ENCODE assay signal across 1 cellular context in the genomic region with DNA sequence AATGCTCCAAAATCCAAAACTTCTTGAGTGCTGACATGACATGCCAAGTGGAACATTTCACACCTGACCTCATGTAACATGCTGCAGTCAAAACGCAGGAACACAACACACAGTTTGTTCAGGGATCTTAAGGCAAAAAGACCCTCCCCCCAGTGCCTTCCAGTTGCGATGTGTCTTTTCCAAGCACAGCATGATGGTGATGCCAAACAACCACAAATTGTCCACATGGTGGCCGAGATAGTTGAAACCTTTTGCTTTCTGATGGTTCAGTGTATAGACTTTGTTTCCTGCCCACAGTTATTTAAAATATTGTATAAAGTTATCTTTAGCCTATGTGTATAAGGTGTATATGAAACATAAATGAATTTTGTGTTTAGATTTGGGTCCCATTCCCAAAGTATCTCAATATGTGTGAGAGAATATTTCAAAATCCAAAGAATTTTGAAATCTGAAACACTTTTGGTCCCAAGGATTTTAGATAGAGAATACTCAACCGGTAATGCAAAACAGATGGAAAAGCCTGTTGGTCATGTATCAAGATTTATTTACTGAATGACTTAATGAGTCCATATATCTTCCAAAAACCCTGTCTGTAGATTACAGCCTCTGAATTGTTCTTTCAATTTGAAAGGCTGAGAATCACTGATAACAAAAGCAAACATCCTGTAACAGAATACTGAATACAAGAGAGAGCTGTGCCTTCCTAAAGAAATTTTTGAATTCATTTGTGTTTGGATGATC.
A peak's percentile ranks its signal among the peaks of the same experiment; 100 is the strongest.
TF ChIP-seq lines count a peak whose summit lies in the region.

No MANE protein-coding gene starts in this region.

TF ChIP-seq in HEK293, 187 proteins besides CTCF, POLR2A, EP300 and RAD21 (continued from another document and continues in another):
- peak; percentile 97 for TF ChIP-seq ZXDB (tag by site-specific recombination; IDR thresholded peaks at IDR 0.05)
- TF ChIP-seq EGR2 (tag by site-specific recombination; IDR thresholded peaks at IDR 0.05; ENCODE audit: low read depth): no peak
- TF ChIP-seq ZNF24 (tag by site-specific recombination; IDR thresholded peaks at IDR 0.05): peak; percentile 83; the same call in 1 of the 2 replicates
- peak; percentile 99 for TF ChIP-seq ZNF843 (tag by site-specific recombination; IDR thresholded peaks at IDR 0.05)
- no peak for TF ChIP-seq ZNF621 (tag by site-specific recombination; IDR thresholded peaks at IDR 0.05)
- TF ChIP-seq, protein P1, sequence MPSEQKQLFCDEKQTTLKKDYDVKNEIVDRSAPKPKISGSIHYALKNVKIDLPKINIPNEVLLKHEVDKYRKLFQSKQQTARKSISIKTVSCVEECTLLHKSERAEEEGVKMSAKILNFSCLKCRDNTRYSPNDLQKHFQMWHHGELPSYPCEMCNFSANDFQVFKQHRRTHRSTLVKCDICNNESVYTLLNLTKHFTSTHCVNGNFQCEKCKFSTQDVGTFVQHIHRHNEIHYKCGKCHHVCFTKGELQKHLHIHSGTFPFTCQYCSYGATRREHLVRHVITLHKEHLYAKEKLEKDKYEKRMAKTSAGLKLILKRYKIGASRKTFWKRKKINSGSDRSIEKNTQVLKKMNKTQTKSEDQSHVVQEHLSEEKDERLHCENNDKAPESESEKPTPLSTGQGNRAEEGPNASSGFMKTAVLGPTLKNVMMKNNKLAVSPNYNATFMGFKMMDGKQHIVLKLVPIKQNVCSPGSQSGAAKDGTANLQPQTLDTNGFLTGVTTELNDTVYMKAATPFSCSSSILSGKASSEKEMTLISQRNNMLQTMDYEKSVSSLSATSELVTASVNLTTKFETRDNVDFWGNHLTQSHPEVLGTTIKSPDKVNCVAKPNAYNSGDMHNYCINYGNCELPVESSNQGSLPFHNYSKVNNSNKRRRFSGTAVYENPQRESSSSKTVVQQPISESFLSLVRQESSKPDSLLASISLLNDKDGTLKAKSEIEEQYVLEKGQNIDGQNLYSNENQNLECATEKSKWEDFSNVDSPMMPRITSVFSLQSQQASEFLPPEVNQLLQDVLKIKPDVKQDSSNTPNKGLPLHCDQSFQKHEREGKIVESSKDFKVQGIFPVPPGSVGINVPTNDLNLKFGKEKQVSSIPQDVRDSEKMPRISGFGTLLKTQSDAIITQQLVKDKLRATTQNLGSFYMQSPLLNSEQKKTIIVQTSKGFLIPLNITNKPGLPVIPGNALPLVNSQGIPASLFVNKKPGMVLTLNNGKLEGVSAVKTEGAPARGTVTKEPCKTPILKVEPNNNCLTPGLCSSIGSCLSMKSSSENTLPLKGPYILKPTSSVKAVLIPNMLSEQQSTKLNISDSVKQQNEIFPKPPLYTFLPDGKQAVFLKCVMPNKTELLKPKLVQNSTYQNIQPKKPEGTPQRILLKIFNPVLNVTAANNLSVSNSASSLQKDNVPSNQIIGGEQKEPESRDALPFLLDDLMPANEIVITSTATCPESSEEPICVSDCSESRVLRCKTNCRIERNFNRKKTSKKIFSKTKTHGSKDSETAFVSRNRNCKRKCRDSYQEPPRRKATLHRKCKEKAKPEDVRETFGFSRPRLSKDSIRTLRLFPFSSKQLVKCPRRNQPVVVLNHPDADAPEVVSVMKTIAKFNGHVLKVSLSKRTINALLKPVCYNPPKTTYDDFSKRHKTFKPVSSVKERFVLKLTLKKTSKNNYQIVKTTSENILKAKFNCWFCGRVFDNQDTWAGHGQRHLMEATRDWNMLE (tag by site-specific recombination; conservative IDR thresholded peaks at IDR 0.05; ENCODE audit: low read depth): no peak
- no peak for TF ChIP-seq ZNF530 (tag by site-specific recombination; IDR thresholded peaks at IDR 0.05; ENCODE audit: low read depth)
- TF ChIP-seq, protein P2, sequence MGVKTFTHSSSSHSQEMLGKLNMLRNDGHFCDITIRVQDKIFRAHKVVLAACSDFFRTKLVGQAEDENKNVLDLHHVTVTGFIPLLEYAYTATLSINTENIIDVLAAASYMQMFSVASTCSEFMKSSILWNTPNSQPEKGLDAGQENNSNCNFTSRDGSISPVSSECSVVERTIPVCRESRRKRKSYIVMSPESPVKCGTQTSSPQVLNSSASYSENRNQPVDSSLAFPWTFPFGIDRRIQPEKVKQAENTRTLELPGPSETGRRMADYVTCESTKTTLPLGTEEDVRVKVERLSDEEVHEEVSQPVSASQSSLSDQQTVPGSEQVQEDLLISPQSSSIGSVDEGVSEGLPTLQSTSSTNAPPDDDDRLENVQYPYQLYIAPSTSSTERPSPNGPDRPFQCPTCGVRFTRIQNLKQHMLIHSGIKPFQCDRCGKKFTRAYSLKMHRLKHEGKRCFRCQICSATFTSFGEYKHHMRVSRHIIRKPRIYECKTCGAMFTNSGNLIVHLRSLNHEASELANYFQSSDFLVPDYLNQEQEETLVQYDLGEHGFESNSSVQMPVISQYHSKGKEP (tag by site-specific recombination; IDR thresholded peaks at IDR 0.05): peak; percentile 82
- TF ChIP-seq ZNF626 (tag by site-specific recombination; IDR thresholded peaks at IDR 0.05): no peak
- TF ChIP-seq SCRT1 (tag by site-specific recombination; IDR thresholded peaks at IDR 0.05; ENCODE audit: borderline replicate concordance): peak; percentile 96
- no peak for TF ChIP-seq ZNF423 (tag by site-specific recombination; IDR thresholded peaks at IDR 0.05)
- TF ChIP-seq, protein P3, sequence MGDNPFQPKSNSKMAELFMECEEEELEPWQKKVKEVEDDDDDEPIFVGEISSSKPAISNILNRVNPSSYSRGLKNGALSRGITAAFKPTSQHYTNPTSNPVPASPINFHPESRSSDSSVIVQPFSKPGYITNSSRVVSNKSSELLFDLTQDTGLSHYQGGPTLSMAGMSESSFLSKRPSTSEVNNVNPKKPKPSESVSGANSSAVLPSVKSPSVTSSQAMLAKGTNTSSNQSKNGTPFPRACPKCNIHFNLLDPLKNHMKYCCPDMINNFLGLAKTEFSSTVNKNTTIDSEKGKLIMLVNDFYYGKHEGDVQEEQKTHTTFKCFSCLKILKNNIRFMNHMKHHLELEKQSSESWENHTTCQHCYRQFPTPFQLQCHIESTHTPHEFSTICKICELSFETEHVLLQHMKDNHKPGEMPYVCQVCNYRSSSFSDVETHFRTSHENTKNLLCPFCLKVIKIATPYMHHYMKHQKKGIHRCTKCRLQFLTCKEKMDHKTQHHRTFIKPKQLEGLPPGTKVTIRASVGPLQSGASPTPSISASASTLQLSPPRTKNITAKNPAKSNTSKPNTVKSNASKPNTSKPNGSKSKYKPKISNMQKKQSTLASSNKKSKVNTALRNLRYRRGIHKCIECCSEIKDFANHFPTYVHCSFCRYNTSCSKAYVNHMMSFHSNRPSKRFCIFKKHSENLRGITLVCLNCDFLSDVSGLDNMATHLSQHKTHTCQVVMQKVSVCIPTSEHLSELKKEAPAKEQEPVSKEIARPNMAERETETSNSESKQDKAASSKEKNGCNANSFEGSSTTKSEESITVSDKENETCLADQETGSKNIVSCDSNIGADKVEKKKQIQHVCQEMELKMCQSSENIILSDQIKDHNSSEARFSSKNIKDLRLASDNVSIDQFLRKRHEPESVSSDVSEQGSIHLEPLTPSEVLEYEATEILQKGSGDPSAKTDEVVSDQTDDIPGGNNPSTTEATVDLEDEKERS (tag by site-specific recombination; IDR thresholded peaks at IDR 0.05): no peak
- peak; percentile 50 for TF ChIP-seq SP2 (tag by site-specific recombination; IDR thresholded peaks at IDR 0.05)
- TF ChIP-seq ZNF768 (tag by site-specific recombination; IDR thresholded peaks at IDR 0.05): no peak
- peak; percentile 98 for TF ChIP-seq OSR2 (tag by site-specific recombination; IDR thresholded peaks at IDR 0.05)
- TF ChIP-seq, protein P4, sequence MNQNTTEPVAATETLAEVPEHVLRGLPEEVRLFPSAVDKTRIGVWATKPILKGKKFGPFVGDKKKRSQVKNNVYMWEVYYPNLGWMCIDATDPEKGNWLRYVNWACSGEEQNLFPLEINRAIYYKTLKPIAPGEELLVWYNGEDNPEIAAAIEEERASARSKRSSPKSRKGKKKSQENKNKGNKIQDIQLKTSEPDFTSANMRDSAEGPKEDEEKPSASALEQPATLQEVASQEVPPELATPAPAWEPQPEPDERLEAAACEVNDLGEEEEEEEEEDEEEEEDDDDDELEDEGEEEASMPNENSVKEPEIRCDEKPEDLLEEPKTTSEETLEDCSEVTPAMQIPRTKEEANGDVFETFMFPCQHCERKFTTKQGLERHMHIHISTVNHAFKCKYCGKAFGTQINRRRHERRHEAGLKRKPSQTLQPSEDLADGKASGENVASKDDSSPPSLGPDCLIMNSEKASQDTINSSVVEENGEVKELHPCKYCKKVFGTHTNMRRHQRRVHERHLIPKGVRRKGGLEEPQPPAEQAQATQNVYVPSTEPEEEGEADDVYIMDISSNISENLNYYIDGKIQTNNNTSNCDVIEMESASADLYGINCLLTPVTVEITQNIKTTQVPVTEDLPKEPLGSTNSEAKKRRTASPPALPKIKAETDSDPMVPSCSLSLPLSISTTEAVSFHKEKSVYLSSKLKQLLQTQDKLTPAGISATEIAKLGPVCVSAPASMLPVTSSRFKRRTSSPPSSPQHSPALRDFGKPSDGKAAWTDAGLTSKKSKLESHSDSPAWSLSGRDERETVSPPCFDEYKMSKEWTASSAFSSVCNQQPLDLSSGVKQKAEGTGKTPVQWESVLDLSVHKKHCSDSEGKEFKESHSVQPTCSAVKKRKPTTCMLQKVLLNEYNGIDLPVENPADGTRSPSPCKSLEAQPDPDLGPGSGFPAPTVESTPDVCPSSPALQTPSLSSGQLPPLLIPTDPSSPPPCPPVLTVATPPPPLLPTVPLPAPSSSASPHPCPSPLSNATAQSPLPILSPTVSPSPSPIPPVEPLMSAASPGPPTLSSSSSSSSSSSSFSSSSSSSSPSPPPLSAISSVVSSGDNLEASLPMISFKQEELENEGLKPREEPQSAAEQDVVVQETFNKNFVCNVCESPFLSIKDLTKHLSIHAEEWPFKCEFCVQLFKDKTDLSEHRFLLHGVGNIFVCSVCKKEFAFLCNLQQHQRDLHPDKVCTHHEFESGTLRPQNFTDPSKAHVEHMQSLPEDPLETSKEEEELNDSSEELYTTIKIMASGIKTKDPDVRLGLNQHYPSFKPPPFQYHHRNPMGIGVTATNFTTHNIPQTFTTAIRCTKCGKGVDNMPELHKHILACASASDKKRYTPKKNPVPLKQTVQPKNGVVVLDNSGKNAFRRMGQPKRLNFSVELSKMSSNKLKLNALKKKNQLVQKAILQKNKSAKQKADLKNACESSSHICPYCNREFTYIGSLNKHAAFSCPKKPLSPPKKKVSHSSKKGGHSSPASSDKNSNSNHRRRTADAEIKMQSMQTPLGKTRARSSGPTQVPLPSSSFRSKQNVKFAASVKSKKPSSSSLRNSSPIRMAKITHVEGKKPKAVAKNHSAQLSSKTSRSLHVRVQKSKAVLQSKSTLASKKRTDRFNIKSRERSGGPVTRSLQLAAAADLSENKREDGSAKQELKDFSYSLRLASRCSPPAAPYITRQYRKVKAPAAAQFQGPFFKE (tag by site-specific recombination; IDR thresholded peaks at IDR 0.05; ENCODE audit: borderline replicate concordance): no peak
- peak; percentile 90 for TF ChIP-seq BCL11B (tag by site-specific recombination; IDR thresholded peaks at IDR 0.05; ENCODE audit: low read depth)
- no peak for TF ChIP-seq HOXA7 (CRISPR knock-in tag; IDR thresholded peaks at IDR 0.05; ENCODE audit: borderline replicate concordance)
- TF ChIP-seq, protein P5, sequence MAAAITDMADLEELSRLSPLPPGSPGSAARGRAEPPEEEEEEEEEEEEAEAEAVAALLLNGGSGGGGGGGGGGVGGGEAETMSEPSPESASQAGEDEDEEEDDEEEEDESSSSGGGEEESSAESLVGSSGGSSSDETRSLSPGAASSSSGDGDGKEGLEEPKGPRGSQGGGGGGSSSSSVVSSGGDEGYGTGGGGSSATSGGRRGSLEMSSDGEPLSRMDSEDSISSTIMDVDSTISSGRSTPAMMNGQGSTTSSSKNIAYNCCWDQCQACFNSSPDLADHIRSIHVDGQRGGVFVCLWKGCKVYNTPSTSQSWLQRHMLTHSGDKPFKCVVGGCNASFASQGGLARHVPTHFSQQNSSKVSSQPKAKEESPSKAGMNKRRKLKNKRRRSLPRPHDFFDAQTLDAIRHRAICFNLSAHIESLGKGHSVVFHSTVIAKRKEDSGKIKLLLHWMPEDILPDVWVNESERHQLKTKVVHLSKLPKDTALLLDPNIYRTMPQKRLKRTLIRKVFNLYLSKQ (tag by site-specific recombination; IDR thresholded peaks at IDR 0.05; ENCODE audit: borderline replicate concordance): peak; percentile 10; the same call in 1 of the 2 replicates
- TF ChIP-seq ZNF311 (tag by site-specific recombination; IDR thresholded peaks at IDR 0.05; ENCODE audit: borderline replicate concordance): no peak
- no peak for TF ChIP-seq ZNF121 (tag by site-specific recombination; IDR thresholded peaks at IDR 0.05)
- peak; percentile 99 for TF ChIP-seq GFI1B (tag by site-specific recombination; IDR thresholded peaks at IDR 0.05)
- TF ChIP-seq, protein P6, sequence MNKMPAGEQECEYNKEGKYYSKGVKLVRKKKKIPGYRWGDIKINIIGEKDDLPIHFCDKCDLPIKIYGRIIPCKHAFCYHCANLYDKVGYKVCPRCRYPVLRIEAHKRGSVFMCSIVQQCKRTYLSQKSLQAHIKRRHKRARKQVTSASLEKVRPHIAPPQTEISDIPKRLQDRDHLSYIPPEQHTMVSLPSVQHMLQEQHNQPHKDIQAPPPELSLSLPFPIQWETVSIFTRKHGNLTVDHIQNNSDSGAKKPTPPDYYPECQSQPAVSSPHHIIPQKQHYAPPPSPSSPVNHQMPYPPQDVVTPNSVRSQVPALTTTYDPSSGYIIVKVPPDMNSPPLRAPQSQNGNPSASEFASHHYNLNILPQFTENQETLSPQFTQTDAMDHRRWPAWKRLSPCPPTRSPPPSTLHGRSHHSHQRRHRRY (tag by site-specific recombination; IDR thresholded peaks at IDR 0.05): no peak
- no peak for TF ChIP-seq ZBTB20 (tag by site-specific recombination; IDR thresholded peaks at IDR 0.05)
- TF ChIP-seq OVOL3 (tag by site-specific recombination; IDR thresholded peaks at IDR 0.05): peak; percentile 90; the same call in 1 of the 2 replicates
- peak; percentile 98 for TF ChIP-seq SP7 (tag by site-specific recombination; IDR thresholded peaks at IDR 0.05)
- no peak for TF ChIP-seq MYNN (tag by site-specific recombination; IDR thresholded peaks at IDR 0.05; ENCODE audit: borderline replicate concordance)
- TF ChIP-seq ZNF114 (tag by site-specific recombination; IDR thresholded peaks at IDR 0.05): no peak
- TF ChIP-seq ZNF404 (tag by site-specific recombination; IDR thresholded peaks at IDR 0.05): no peak
- TF ChIP-seq, protein P7, sequence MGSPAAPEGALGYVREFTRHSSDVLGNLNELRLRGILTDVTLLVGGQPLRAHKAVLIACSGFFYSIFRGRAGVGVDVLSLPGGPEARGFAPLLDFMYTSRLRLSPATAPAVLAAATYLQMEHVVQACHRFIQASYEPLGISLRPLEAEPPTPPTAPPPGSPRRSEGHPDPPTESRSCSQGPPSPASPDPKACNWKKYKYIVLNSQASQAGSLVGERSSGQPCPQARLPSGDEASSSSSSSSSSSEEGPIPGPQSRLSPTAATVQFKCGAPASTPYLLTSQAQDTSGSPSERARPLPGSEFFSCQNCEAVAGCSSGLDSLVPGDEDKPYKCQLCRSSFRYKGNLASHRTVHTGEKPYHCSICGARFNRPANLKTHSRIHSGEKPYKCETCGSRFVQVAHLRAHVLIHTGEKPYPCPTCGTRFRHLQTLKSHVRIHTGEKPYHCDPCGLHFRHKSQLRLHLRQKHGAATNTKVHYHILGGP (tag by site-specific recombination; IDR thresholded peaks at IDR 0.05): no peak
- no peak for TF ChIP-seq ZNF791 (tag by site-specific recombination; IDR thresholded peaks at IDR 0.05)
